ENCODE assay signal across 15 cellular contexts in the genomic region with DNA sequence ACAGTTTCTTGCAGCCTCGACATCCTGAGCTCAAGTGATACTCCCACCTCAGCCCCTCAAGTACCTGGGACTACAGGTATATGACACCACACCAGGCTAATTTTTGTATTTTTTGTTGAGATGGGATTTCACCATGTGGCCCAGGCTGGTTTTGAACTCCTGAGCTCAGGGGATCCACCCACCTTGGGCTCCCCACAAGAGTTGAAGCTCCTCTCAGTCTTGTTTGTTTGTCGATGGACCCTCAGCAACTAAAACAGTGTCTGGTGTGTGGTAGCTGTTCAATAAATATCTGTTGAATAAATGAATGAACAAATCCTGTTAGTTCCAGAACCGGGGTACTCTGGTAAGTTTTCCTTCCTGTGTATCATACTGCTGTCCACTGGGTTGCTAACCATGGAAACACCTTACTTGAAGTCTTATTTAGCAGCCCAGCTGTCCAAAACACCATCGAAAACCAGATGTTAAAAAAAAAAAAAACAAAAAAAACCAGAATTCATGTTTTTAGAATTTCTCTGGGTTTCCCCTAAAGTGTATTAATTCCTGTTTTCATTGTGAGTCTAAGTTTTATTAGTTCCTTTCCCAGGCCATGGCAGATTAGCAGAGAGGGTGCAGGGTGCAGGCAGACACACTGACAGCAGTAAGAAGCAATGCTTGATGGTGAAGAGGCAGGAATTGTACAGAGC. TPM values are rescaled to one million over a fixed set of nuclear protein-coding genes. Genes with fewer than 3 reads are reported as not detected.
DNase-seq lines count a peak whose midpoint lies in the region; ATAC-seq and TF ChIP-seq lines count a peak whose summit lies in the region.
"Had no signal": no experiment of that assay in that cellular context is flagged by ENCODE, and none has a peak within 500 bp of the region (broad histone marks: within the 10 kb centered on the region; RNA-seq: fewer than 3 reads in every experiment).

No MANE protein-coding gene starts in this region.

- ATAC-seq in GM19372 (IDR thresholded peaks at IDR 0.05; ENCODE audit: low read depth, unreplicated experiment) (peak; percentile 71), HG02973 (IDR thresholded peaks at IDR 0.05; ENCODE audit: unreplicated experiment) (peak; percentile 60)

- H3K4me3 ChIP-seq in GM06990 (replicated peaks; ENCODE audit: low read depth, low read length) = no peak overlapping the region

- H3K36me3 Mint-ChIP-seq in activated naive CD8-positive, alpha-beta T cell treated with anti-CD3 and anti-CD28 coated beads for 36 hours = no peaks in the 10 kb centered on the region
- H3K36me3 Mint-ChIP-seq: activated naive CD4-positive, alpha-beta T cell treated with anti-CD3 and anti-CD28 coated beads, Interleukin-2, amount 50 U/mL, for 24 hours; WTC11 had no signal

- TF ChIP-seq CTCF in GM06990 (IDR thresholded peaks at IDR 0.05; ENCODE audit: insufficient read depth, low read length, poor library complexity, severe bottlenecking) = no peak

- no peaks in the 10 kb centered on the region for H3K27me3 ChIP-seq in GM06990 (replicated peaks; ENCODE audit: control insufficient read depth, insufficient read depth, low read length)
- H3K27me3 ChIP-seq: BE2C had no signal

- H3K4me3 Mint-ChIP-seq in activated naive CD8-positive, alpha-beta T cell treated with anti-CD3 and anti-CD28 coated beads for 36 hours = no peak overlapping the region
- H3K4me3 Mint-ChIP-seq: activated naive CD4-positive, alpha-beta T cell treated with anti-CD3 and anti-CD28 coated beads, Interleukin-2, amount 50 U/mL, for 24 hours; WTC11 had no signal

- no peaks in the 10 kb centered on the region for H3K27me3 Mint-ChIP-seq in activated naive CD8-positive, alpha-beta T cell treated with anti-CD3 and anti-CD28 coated beads for 36 hours
- H3K27me3 Mint-ChIP-seq: activated naive CD4-positive, alpha-beta T cell treated with anti-CD3 and anti-CD28 coated beads, Interleukin-2, amount 50 U/mL, for 24 hours had no signal

- DNase-seq in GM06990 (ENCODE audit: extremely low read depth, insufficient read length) (peak; percentile 71), NCI-H2081 (lab: John Stamatoyannopoulos, UW) (no peak), DMS153 (lab: John Stamatoyannopoulos, UW) (no peak), NK-92 (lab: John Stamatoyannopoulos, UW; ENCODE audit: unreplicated experiment) (no peak), islet precursor cell (no peak)
- no peak for DNase-seq in activated naive CD8-positive, alpha-beta T cell treated with anti-CD3 and anti-CD28 coated beads for 36 hours
- DNase-seq: BE2C; effector CD8-positive, alpha-beta T cell; NCI-H1436 treated with DMSO at 0.1 percent for 48 hours; RPMI8226; stimulated activated CD4-positive, alpha-beta T cell treated with anti-CD3 and anti-CD28 coated beads, Interleukin-1b, Interleukin-23, amount 100 ng/mL, for 48 hours had no signal

- H3K27ac Mint-ChIP-seq in activated naive CD8-positive, alpha-beta T cell treated with anti-CD3 and anti-CD28 coated beads for 36 hours = peak overlapping the region; percentile 34
- H3K27ac Mint-ChIP-seq: activated naive CD4-positive, alpha-beta T cell treated with anti-CD3 and anti-CD28 coated beads, Interleukin-2, amount 50 U/mL, for 24 hours; WTC11 had no signal

- H3K36me3 ChIP-seq in GM06990 (ENCODE audit: control insufficient read depth, insufficient read depth, low read length) = no peaks in the 10 kb centered on the region
- H3K36me3 ChIP-seq: BE2C had no signal

- H3K9me3 Mint-ChIP-seq in activated naive CD8-positive, alpha-beta T cell treated with anti-CD3 and anti-CD28 coated beads for 36 hours = no peaks in the 10 kb centered on the region
- H3K9me3 Mint-ChIP-seq: activated naive CD4-positive, alpha-beta T cell treated with anti-CD3 and anti-CD28 coated beads, Interleukin-2, amount 50 U/mL, for 24 hours; WTC11 had no signal

- H3K4me1 Mint-ChIP-seq in activated naive CD8-positive, alpha-beta T cell treated with anti-CD3 and anti-CD28 coated beads for 36 hours = peaks cover 18% of the 10 kb centered on the region

RNA-seq across cellular contexts. Expression of gene EZR, which starts 7.8 kb away (rescaled TPM):
- total RNA-seq in activated naive CD8-positive, alpha-beta T cell treated with anti-CD3 and anti-CD28 coated beads for 36 hours = 100 to 1,000 TPM; 218 to 227 TPM
